In genomic region chr11:126647735-126648134, GRCh38 we compare ENCODE assay signal across 14 cellular contexts.
DNase-seq lines count a peak whose midpoint lies in the region; ATAC-seq, FAIRE-seq and TF ChIP-seq lines count a peak whose summit lies in the region.
"Had no signal": no experiment of that assay in that cellular context is flagged by ENCODE, and none has a peak within 500 bp of the region (broad histone marks: within the 10 kb centered on the region; RNA-seq: fewer than 3 reads in every experiment).

No MANE protein-coding gene starts in this region.

- peak overlapping the region in 1 of 10 donors; percentile 25 for H3K27ac Mint-ChIP-seq in naive thymus-derived CD8-positive, alpha-beta T cell
- H3K27ac Mint-ChIP-seq: activated CD4-positive, alpha-beta T cell treated with anti-CD3 and anti-CD28 coated beads, Interleukin-2, amount 10 ng/mL, durations not matched to agents 24 days and 14 days; CD4-positive, CD25-positive, alpha-beta regulatory T cell had no signal

- in situ Hi-C loops in brain microvascular endothelial cell (cut with HindIII; ENCODE audit: low pct_ligation_motif_present, low sequenced_read_pairs): no loop called here

- H3K9me3 ChIP-seq in AG04450 (ENCODE audit: control insufficient read depth, insufficient read depth, low read length): no peaks in the 10 kb centered on the region
- H3K9me3 ChIP-seq: testis had no signal

- H3K4me3 ChIP-seq in AG04450 (ENCODE audit: low read depth, low read length) (no peak overlapping the region), brain microvascular endothelial cell (ENCODE audit: low read depth, low read length) (no peak overlapping the region)
- H3K4me3 ChIP-seq: testis had no signal

- H3K4me1 Mint-ChIP-seq in naive thymus-derived CD8-positive, alpha-beta T cell: peaks cover 0 to 1% (median 0%) of the 10 kb centered on the region in 4 donors
- H3K4me1 Mint-ChIP-seq: activated CD4-positive, alpha-beta T cell treated with anti-CD3 and anti-CD28 coated beads, Interleukin-2, amount 10 ng/mL, durations not matched to agents 24 days and 14 days; CD4-positive, CD25-positive, alpha-beta regulatory T cell had no signal

- CTCF ChIA-PET in AG04450 (lab: Charles Lee): interaction anchor here (1.7 kb wide), 1 partner anchor 40 kb away, joined by 5 read pairs; no protein-coding TSS in a partner anchor

- ATAC-seq in naive thymus-derived CD8-positive, alpha-beta T cell: no peak
- ATAC-seq: HepG2 had no signal

- H3K27ac ChIP-seq in AG04450 (ENCODE audit: low read depth, low read length): peak overlapping the region; percentile 83
- peak overlapping the region; percentile 61 for H3K27ac ChIP-seq in brain microvascular endothelial cell
- H3K27ac ChIP-seq: testis had no signal

- H3K36me3 Mint-ChIP-seq in naive thymus-derived CD8-positive, alpha-beta T cell: no peaks in the 10 kb centered on the region
- H3K36me3 Mint-ChIP-seq: CD4-positive, CD25-positive, alpha-beta regulatory T cell had no signal

- no peak overlapping the region for H3K4me3 Mint-ChIP-seq in naive thymus-derived CD8-positive, alpha-beta T cell
- H3K4me3 Mint-ChIP-seq: activated CD4-positive, alpha-beta T cell treated with anti-CD3 and anti-CD28 coated beads, Interleukin-2, amount 10 ng/mL, durations not matched to agents 24 days and 14 days; CD4-positive, CD25-positive, alpha-beta regulatory T cell had no signal

- peaks cover 0 to 8% (median 0%) of the 10 kb centered on the region in 9 donors for H3K9me3 Mint-ChIP-seq in naive thymus-derived CD8-positive, alpha-beta T cell
- H3K9me3 Mint-ChIP-seq: activated CD4-positive, alpha-beta T cell treated with anti-CD3 and anti-CD28 coated beads, Interleukin-2, amount 10 ng/mL, durations not matched to agents 24 days and 14 days had no signal

- DNase-seq in AG04450 (ENCODE audit: low read depth, low spot score) (peak; percentile 54), HTR-8/SVneo (ENCODE audit: insufficient read length, low spot score) (peak; percentile 65), brain microvascular endothelial cell (peak; percentile 74), kidney tubule cell (ENCODE audit: low spot score) (peak; percentile 81), DMS114 treated with DMSO at 0.1 percent for 48 hours (lab: John Stamatoyannopoulos, UW; ENCODE audit: unreplicated experiment) (no peak), ecto neural progenitor cell (ENCODE audit: low spot score) (no peak), nucleus accumbens (lab: John Stamatoyannopoulos, UW) (no peak)
- DNase-seq in naive thymus-derived CD8-positive, alpha-beta T cell: no peak
- DNase-seq: activated CD4-positive, alpha-beta T cell treated with anti-CD3 and anti-CD28 coated beads, Interleukin-2, amount 10 ng/mL, durations not matched to agents 24 days and 14 days; activated gamma-delta T cell; CD4-positive, CD25-positive, alpha-beta regulatory T cell; testis had no signal

- H3K27me3 ChIP-seq in AG04450 (ENCODE audit: control insufficient read depth, insufficient read depth, low read length) (no peaks in the 10 kb centered on the region), brain microvascular endothelial cell (replicated peaks) (no peaks in the 10 kb centered on the region)
- H3K27me3 ChIP-seq: testis had no signal

- POLR2A ChIA-PET in AG04450 (lab: Yijun Ruan, JAX): no interaction called here
- POLR2A ChIA-PET in naive thymus-derived CD8-positive, alpha-beta T cell (lab: Charles Lee): no interaction called here

- TF ChIP-seq CTCF in AG04450 (IDR thresholded peaks at IDR 0.05; ENCODE audit: low read depth, low read length): no peak
- TF ChIP-seq CTCF in brain microvascular endothelial cell (IDR thresholded peaks at IDR 0.05; ENCODE audit: low read depth, low read length, missing control alignments): no peak

- peak; percentile 44 for FAIRE-seq in HTR-8/SVneo (lab: Jason Lieb, UNC)
- FAIRE-seq: GM12891, HepG2 had no signal

- no peaks in the 10 kb centered on the region for H3K36me3 ChIP-seq in brain microvascular endothelial cell (replicated peaks)

- H3K27me3 Mint-ChIP-seq in naive thymus-derived CD8-positive, alpha-beta T cell: peaks cover 0 to 24% (median 3%) of the 10 kb centered on the region in 5 donors
- H3K27me3 Mint-ChIP-seq: activated CD4-positive, alpha-beta T cell treated with anti-CD3 and anti-CD28 coated beads, Interleukin-2, amount 10 ng/mL, durations not matched to agents 24 days and 14 days had no signal

Comparison
In these comparisons a context has a peak if more than half of its experiments do, and no peak if none do; other contexts are left out.
1. DNase-seq: peak in AG04450 (single experiment), HTR-8/SVneo (single experiment), brain microvascular endothelial cell (single experiment) and kidney tubule cell (single experiment); none in DMS114 treated with DMSO at 0.1 percent for 48 hours (single experiment), ecto neural progenitor cell (single experiment), nucleus accumbens (0 of 56) and naive thymus-derived CD8-positive, alpha-beta T cell (0 of 10).